In the genomic region with DNA sequence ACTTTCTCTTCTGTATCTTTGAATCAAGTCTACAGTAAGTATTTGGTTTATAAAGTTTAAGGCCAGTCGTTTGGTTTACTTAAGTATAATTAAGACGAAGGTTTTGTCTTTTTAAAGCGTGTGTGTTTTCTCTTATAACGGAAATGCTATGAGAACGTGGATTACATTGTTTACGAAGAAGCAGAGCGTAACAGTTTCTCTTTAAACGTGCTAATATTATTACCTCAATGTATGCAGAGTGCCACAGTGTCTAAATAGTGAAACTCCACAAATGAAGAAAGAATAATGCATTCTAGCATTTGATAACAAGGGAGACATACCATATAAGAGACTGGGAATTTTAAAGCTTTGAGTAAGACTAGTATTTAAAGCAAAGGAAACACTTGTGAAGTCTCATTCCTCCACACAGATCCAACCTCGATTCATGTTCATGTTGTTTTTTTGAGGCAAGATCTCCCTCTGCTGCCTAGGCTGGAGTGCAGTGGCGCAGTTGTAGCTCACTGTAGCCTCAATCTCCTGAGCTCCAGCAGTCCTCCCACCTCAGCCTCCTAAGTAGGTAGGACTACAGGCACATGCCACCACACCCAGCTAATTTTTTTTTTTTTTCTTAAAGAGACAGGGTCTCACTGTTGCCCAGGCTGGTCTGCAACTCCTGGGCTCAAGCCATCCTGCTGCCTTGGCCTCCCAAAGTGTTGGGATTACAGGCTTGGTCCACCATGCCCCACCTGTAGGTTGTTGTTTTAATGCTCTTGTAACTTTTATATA, we compare ENCODE assay signal across 1 cellular context.
TF ChIP-seq lines count a peak whose summit lies in the region.

No MANE protein-coding gene starts in this region.

TF ChIP-seq in K562, 482 proteins besides CTCF, POLR2A, EP300 and RAD21 (continued from another document and continues in another):
- TF ChIP-seq HNRNPLL (IDR thresholded peaks at IDR 0.05; ENCODE audit: low read depth, low read length, poor library complexity, severe bottlenecking) (no peak), MYBL2 (IDR thresholded peaks at IDR 0.05; ENCODE audit: low read depth) (no peak), MYBL2 (CRISPR knock-in tag; IDR thresholded peaks at IDR 0.05; ENCODE audit: borderline replicate concordance) (no peak), HMG20A (CRISPR knock-in tag; conservative IDR thresholded peaks at IDR 0.05) (no peak), CBX3 (IDR thresholded peaks at IDR 0.05; ENCODE audit: borderline replicate concordance in 1 of 2, low read length in 2 of 2) (0 out of 3 replicates have a peak, but pooled peaks of 1 of the 2 experiments have one; percentile 56), ZNF263 (CRISPR knock-in tag; IDR thresholded peaks at IDR 0.05; ENCODE audit: borderline replicate concordance) (peak; percentile 82), SNRNP70 (optimal IDR thresholded peaks at IDR 0.05; ENCODE audit: low read depth, low read length) (no peak), ZNF239 (CRISPR knock-in tag; IDR thresholded peaks at IDR 0.05) (no peak), XRCC5 (IDR thresholded peaks at IDR 0.05; ENCODE audit: low read depth, low read length) (no peak), RAD51 (IDR thresholded peaks at IDR 0.05; ENCODE audit: borderline replicate concordance, low read depth) (no peak), SIRT6 (IDR thresholded peaks at IDR 0.05; ENCODE audit: low read depth, low read length) (no peak), ZNF717 (CRISPR knock-in tag; IDR thresholded peaks at IDR 0.05) (no peak), JUND (IDR thresholded peaks at IDR 0.05; ENCODE audit: borderline replicate concordance, low read depth, low read length) (no peak), JUND (tag; IDR thresholded peaks at IDR 0.05; ENCODE audit: borderline replicate concordance, low read depth, low read length) (no peak), U2AF1 (optimal IDR thresholded peaks at IDR 0.05; ENCODE audit: low read depth, low read length) (no peak), PTRF (tag; IDR thresholded peaks at IDR 0.05) (no peak), POLR3G (IDR thresholded peaks at IDR 0.05; ENCODE audit: extremely low read depth, insufficient read length, insufficient replicate concordance) (no peak), STAG1 (CRISPR knock-in tag; IDR thresholded peaks at IDR 0.05; ENCODE audit: borderline replicate concordance) (peak; percentile 75; the same call in 1 of the 2 replicates), ZNF146 (CRISPR knock-in tag; IDR thresholded peaks at IDR 0.05; ENCODE audit: unreplicated experiment) (no peak), IRF2 (CRISPR knock-in tag; IDR thresholded peaks at IDR 0.05) (no peak), ZNF699 (CRISPR knock-in tag; IDR thresholded peaks at IDR 0.05; ENCODE audit: insufficient replicate concordance) (no peak), ZNF551 (CRISPR knock-in tag; IDR thresholded peaks at IDR 0.05) (no peak), RBM25 (IDR thresholded peaks at IDR 0.05; ENCODE audit: low read depth, low read length, severe bottlenecking) (peak; percentile 47), JUN (IDR thresholded peaks at IDR 0.05; ENCODE audit: borderline replicate concordance, low read depth, low read length) (no peak), JUN (CRISPR knock-in tag; IDR thresholded peaks at IDR 0.05; ENCODE audit: borderline replicate concordance) (no peak), TFAM (CRISPR knock-in tag; conservative IDR thresholded peaks at IDR 0.05) (no peak), XRCC4 (IDR thresholded peaks at IDR 0.05; ENCODE audit: extremely low read depth, insufficient read depth, insufficient read length) (no peak), TAF15 (IDR thresholded peaks at IDR 0.05; ENCODE audit: low read depth, low read length) (no peak), SAFB (IDR thresholded peaks at IDR 0.05; ENCODE audit: borderline replicate concordance, low read depth, low read length) (no peak), ZNF583 (CRISPR knock-in tag; IDR thresholded peaks at IDR 0.05) (no peak), ZNF224 (CRISPR knock-in tag; IDR thresholded peaks at IDR 0.05) (no peak), HLTF (IDR thresholded peaks at IDR 0.05) (0 out of 2 replicates have a peak, but pooled peaks have one; percentile 33), NKRF (IDR thresholded peaks at IDR 0.05; ENCODE audit: borderline replicate concordance) (no peak), TRIM24 (IDR thresholded peaks at IDR 0.05) (no peak), NFXL1 (CRISPR knock-in tag; IDR thresholded peaks at IDR 0.05) (no peak), CBX8 (IDR thresholded peaks at IDR 0.05; ENCODE audit: borderline replicate concordance, extremely low read depth, low read depth, low read length, poor library complexity, severe bottlenecking) (no peak), ARID1B (IDR thresholded peaks at IDR 0.05) (no peak), ZNF584 (CRISPR knock-in tag; IDR thresholded peaks at IDR 0.05; ENCODE audit: low read depth) (no peak), EP400 (IDR thresholded peaks at IDR 0.05) (peak; percentile 34; the same call in 1 of the 2 replicates), ZNF280A (IDR thresholded peaks at IDR 0.05; ENCODE audit: low read depth, partially characterized antibody) (no peak), GTF2A2 (tag; IDR thresholded peaks at IDR 0.05) (no peak)
- TF ChIP-seq, protein P1, sequence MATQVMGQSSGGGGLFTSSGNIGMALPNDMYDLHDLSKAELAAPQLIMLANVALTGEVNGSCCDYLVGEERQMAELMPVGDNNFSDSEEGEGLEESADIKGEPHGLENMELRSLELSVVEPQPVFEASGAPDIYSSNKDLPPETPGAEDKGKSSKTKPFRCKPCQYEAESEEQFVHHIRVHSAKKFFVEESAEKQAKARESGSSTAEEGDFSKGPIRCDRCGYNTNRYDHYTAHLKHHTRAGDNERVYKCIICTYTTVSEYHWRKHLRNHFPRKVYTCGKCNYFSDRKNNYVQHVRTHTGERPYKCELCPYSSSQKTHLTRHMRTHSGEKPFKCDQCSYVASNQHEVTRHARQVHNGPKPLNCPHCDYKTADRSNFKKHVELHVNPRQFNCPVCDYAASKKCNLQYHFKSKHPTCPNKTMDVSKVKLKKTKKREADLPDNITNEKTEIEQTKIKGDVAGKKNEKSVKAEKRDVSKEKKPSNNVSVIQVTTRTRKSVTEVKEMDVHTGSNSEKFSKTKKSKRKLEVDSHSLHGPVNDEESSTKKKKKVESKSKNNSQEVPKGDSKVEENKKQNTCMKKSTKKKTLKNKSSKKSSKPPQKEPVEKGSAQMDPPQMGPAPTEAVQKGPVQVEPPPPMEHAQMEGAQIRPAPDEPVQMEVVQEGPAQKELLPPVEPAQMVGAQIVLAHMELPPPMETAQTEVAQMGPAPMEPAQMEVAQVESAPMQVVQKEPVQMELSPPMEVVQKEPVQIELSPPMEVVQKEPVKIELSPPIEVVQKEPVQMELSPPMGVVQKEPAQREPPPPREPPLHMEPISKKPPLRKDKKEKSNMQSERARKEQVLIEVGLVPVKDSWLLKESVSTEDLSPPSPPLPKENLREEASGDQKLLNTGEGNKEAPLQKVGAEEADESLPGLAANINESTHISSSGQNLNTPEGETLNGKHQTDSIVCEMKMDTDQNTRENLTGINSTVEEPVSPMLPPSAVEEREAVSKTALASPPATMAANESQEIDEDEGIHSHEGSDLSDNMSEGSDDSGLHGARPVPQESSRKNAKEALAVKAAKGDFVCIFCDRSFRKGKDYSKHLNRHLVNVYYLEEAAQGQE (CRISPR knock-in tag; IDR thresholded peaks at IDR 0.05; ENCODE audit: low read depth): no peak
- TF ChIP-seq, protein P2, sequence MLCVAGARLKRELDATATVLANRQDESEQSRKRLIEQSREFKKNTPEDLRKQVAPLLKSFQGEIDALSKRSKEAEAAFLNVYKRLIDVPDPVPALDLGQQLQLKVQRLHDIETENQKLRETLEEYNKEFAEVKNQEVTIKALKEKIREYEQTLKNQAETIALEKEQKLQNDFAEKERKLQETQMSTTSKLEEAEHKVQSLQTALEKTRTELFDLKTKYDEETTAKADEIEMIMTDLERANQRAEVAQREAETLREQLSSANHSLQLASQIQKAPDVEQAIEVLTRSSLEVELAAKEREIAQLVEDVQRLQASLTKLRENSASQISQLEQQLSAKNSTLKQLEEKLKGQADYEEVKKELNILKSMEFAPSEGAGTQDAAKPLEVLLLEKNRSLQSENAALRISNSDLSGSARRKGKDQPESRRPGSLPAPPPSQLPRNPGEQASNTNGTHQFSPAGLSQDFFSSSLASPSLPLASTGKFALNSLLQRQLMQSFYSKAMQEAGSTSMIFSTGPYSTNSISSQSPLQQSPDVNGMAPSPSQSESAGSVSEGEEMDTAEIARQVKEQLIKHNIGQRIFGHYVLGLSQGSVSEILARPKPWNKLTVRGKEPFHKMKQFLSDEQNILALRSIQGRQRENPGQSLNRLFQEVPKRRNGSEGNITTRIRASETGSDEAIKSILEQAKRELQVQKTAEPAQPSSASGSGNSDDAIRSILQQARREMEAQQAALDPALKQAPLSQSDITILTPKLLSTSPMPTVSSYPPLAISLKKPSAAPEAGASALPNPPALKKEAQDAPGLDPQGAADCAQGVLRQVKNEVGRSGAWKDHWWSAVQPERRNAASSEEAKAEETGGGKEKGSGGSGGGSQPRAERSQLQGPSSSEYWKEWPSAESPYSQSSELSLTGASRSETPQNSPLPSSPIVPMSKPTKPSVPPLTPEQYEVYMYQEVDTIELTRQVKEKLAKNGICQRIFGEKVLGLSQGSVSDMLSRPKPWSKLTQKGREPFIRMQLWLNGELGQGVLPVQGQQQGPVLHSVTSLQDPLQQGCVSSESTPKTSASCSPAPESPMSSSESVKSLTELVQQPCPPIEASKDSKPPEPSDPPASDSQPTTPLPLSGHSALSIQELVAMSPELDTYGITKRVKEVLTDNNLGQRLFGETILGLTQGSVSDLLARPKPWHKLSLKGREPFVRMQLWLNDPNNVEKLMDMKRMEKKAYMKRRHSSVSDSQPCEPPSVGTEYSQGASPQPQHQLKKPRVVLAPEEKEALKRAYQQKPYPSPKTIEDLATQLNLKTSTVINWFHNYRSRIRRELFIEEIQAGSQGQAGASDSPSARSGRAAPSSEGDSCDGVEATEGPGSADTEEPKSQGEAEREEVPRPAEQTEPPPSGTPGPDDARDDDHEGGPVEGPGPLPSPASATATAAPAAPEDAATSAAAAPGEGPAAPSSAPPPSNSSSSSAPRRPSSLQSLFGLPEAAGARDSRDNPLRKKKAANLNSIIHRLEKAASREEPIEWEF (CRISPR knock-in tag; IDR thresholded peaks at IDR 0.05): no peak
- TF ChIP-seq, protein P3, sequence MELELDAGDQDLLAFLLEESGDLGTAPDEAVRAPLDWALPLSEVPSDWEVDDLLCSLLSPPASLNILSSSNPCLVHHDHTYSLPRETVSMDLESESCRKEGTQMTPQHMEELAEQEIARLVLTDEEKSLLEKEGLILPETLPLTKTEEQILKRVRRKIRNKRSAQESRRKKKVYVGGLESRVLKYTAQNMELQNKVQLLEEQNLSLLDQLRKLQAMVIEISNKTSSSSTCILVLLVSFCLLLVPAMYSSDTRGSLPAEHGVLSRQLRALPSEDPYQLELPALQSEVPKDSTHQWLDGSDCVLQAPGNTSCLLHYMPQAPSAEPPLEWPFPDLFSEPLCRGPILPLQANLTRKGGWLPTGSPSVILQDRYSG (tag; conservative IDR thresholded peaks at IDR 0.05; ENCODE audit: low read depth): no peak
- TF ChIP-seq, protein P4, sequence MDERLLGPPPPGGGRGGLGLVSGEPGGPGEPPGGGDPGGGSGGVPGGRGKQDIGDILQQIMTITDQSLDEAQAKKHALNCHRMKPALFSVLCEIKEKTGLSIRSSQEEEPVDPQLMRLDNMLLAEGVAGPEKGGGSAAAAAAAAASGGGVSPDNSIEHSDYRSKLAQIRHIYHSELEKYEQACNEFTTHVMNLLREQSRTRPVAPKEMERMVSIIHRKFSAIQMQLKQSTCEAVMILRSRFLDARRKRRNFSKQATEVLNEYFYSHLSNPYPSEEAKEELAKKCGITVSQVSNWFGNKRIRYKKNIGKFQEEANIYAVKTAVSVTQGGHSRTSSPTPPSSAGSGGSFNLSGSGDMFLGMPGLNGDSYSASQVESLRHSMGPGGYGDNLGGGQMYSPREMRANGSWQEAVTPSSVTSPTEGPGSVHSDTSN (CRISPR knock-in tag; IDR thresholded peaks at IDR 0.05; ENCODE audit: low read depth): no peak
- TF ChIP-seq, protein P4 (tag; conservative IDR thresholded peaks at IDR 0.05; ENCODE audit: low read depth): no peak
- TF ChIP-seq, protein P5, sequence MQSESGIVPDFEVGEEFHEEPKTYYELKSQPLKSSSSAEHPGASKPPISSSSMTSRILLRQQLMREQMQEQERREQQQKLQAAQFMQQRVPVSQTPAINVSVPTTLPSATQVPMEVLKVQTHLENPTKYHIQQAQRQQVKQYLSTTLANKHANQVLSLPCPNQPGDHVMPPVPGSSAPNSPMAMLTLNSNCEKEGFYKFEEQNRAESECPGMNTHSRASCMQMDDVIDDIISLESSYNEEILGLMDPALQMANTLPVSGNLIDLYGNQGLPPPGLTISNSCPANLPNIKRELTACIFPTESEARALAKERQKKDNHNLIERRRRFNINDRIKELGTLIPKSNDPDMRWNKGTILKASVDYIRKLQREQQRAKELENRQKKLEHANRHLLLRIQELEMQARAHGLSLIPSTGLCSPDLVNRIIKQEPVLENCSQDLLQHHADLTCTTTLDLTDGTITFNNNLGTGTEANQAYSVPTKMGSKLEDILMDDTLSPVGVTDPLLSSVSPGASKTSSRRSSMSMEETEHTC (IDR thresholded peaks at IDR 0.05): no peak
